In genomic region chr6:122400121-122400450, GRCh38 we compare ENCODE assay signal across 8 cellular contexts. TPM values are rescaled to one million over a fixed set of nuclear protein-coding genes. Genes with fewer than 3 reads are reported as not detected.
DNase-seq lines count a peak whose midpoint lies in the region; ATAC-seq and TF ChIP-seq lines count a peak whose summit lies in the region.

No MANE protein-coding gene starts in this region.

- DNase-seq in AG09309 (ENCODE audit: low read depth) (no peak), iris pigment epithelial cell (ENCODE audit: low read depth) (peak; percentile 14), testis (no peak), foreskin melanocyte (no peak), Kasumi-1 (lab: John Stamatoyannopoulos, UW) (no peak)
- DNase-seq in activated T-cell treated with anti-CD3 and anti-CD28 coated beads, Interleukin-2, amount 50 U/mL, for 4 hours, result no peak

- H3K27ac ChIP-seq in testis, result peak overlapping the region; percentile 83 to 93

- no peaks in the 10 kb centered on the region for H3K27me3 Mint-ChIP-seq in activated T-cell treated with anti-CD3 and anti-CD28 coated beads, Interleukin-2, amount 50 U/mL, for 4 hours (ENCODE audit: low read depth)

- intact Hi-C loops in testis (cut with DNase I; ENCODE audit: low total_unique reads), result no loop called here

- no peaks in the 10 kb centered on the region for H3K36me3 Mint-ChIP-seq in activated T-cell treated with anti-CD3 and anti-CD28 coated beads, Interleukin-2, amount 50 U/mL, for 4 hours (ENCODE audit: insufficient read depth)

- TF ChIP-seq CTCF in AG09309 (IDR thresholded peaks at IDR 0.05; ENCODE audit: control insufficient read depth, insufficient read depth, low read depth, low read length, missing control alignments) (no peak), testis (IDR thresholded peaks at IDR 0.05) (no peak)

- H3K9me3 ChIP-seq in testis, result no peaks in the 10 kb centered on the region

- H3K4me3 Mint-ChIP-seq in activated T-cell treated with anti-CD3 and anti-CD28 coated beads, Interleukin-2, amount 50 U/mL, for 4 hours, result peak overlapping the region; percentile 96

- peaks cover 37% of the 10 kb centered on the region for H3K4me1 Mint-ChIP-seq in activated T-cell treated with anti-CD3 and anti-CD28 coated beads, Interleukin-2, amount 50 U/mL, for 4 hours (ENCODE audit: low read depth)

- no peak for TF ChIP-seq POLR2A in testis (IDR thresholded peaks at IDR 0.05)

- no peaks in the 10 kb centered on the region for H3K36me3 ChIP-seq in testis (ENCODE audit: low read depth, missing control alignments)

- no peaks in the 10 kb centered on the region for H3K9me3 Mint-ChIP-seq in activated T-cell treated with anti-CD3 and anti-CD28 coated beads, Interleukin-2, amount 50 U/mL, for 4 hours

- ATAC-seq in GM19035 (IDR thresholded peaks at IDR 0.05; ENCODE audit: unreplicated experiment) (peak; percentile 24), HG03571 (IDR thresholded peaks at IDR 0.05; ENCODE audit: unreplicated experiment) (peak; percentile 14)
- no peak for ATAC-seq in activated T-cell treated with anti-CD3 and anti-CD28 coated beads, Interleukin-2, amount 50 U/mL, for 4 hours

- H3K4me1 ChIP-seq in testis, result no peaks in the 10 kb centered on the region

- H3K27me3 ChIP-seq in testis, result no peaks in the 10 kb centered on the region

- 0% methylated on average over 16 to 20 of the region's 20 CpGs for WGBS in testis, 2 donors

- H3K4me3 ChIP-seq in AG09309 (ENCODE audit: control insufficient read depth, low read depth, low read length) (peak overlapping the region; percentile 99), testis (peak overlapping the region; percentile 86 to 94)

RNA-seq across cellular contexts. Expression of gene HSF2, which starts 0.6 kb away (rescaled TPM):
- total RNA-seq in activated T-cell treated with anti-CD3 and anti-CD28 coated beads, Interleukin-2, amount 50 U/mL, for 4 hours, result 10 to 100 TPM; 15.2 to 19.1 (median 18.0) TPM
- total RNA-seq in testis, result 10 to 100 TPM; 96.1 to 96.2 TPM
- 45.1 TPM for polyA plus RNA-seq in testis (ENCODE audit: insufficient read depth, low read depth, low replicate concordance)

Comparison
In these comparisons a context has a peak if more than half of its experiments do, and no peak if none do; other contexts are left out.
1. ATAC-seq: peak in GM19035 (single experiment) and HG03571 (single experiment); none in activated T-cell treated with anti-CD3 and anti-CD28 coated beads, Interleukin-2, amount 50 U/mL, for 4 hours (0 of 2).
2. RNA of gene HSF2, which starts 0.6 kb away (total RNA-seq): 96.1 to 96.2 TPM in testis; 15.2 to 19.1 TPM in activated T-cell treated with anti-CD3 and anti-CD28 coated beads, Interleukin-2, amount 50 U/mL, for 4 hours; every median in the first group is over 4 times any median in the second.